In the genomic region with DNA sequence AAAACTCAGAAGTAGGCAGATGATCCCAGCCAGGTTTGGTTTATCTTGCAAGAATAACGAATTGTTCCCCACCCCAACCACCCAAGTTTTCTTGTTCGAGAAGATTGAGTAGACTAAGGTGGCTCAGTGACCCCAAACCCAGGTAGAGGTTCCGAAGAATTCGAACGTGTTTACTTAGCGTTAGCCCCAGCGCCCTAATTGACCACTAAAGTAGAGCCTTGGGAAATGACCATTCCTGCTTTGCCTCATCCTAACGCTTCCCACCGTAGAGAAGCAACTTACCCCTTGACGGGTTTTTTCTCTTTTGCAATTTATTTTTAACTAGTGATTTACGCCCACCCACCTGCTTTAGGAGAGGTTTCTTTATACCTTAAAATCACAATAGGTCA, we compare ENCODE assay signal across 8 cellular contexts. TPM values are rescaled to one million over a fixed set of nuclear protein-coding genes. Genes with fewer than 3 reads are reported as not detected.
DNase-seq lines count a peak whose midpoint lies in the region; ATAC-seq and TF ChIP-seq lines count a peak whose summit lies in the region.

No MANE protein-coding gene starts in this region.

- ATAC-seq in activated B cell treated with CpG ODN at 0.5 μM for 24 hours (ENCODE audit: low read depth) (peak; percentile 5), sciatic nerve (peak; percentile 5), HG02884 (IDR thresholded peaks at IDR 0.05; ENCODE audit: unreplicated experiment) (no peak), HG03095 (IDR thresholded peaks at IDR 0.05; ENCODE audit: unreplicated experiment) (no peak)

- intact Hi-C loops in activated B cell treated with CpG ODN at 0.5 μM for 24 hours (cut with micrococcal nuclease) (loop anchor here (1.0 to 10.0 kb wide), 8 partner anchors 53 to 416 kb away; a partner anchor contains a TSS), left ventricle myocardium inferior (cut with micrococcal nuclease) (loop anchor here (5.0 kb wide), 1 partner anchor 218 kb away; a partner anchor contains a TSS), sciatic nerve (cut with DNase I) (no loop called here)

- peaks cover 3% of the 10 kb centered on the region for H3K36me3 ChIP-seq in left ventricle myocardium inferior

- H3K4me1 Mint-ChIP-seq in activated T-cell treated with anti-CD3 and anti-CD28 coated beads, Interleukin-2, amount 50 U/mL, for 24 hours (ENCODE audit: low read depth): peaks cover 38% of the 10 kb centered on the region
- peaks cover 31% of the 10 kb centered on the region for H3K4me1 Mint-ChIP-seq in activated B cell treated with CpG ODN at 0.5 μM for 24 hours

- H3K27ac Mint-ChIP-seq in activated T-cell treated with anti-CD3 and anti-CD28 coated beads, Interleukin-2, amount 50 U/mL, for 24 hours: peak overlapping the region; percentile 95
- H3K27ac Mint-ChIP-seq in activated B cell treated with CpG ODN at 0.5 μM for 24 hours: peak overlapping the region; percentile 94

- no peaks in the 10 kb centered on the region for H3K27me3 Mint-ChIP-seq in activated T-cell treated with anti-CD3 and anti-CD28 coated beads, Interleukin-2, amount 50 U/mL, for 24 hours
- peaks cover 2% of the 10 kb centered on the region for H3K27me3 Mint-ChIP-seq in activated B cell treated with CpG ODN at 0.5 μM for 24 hours

- H3K9me3 Mint-ChIP-seq in activated T-cell treated with anti-CD3 and anti-CD28 coated beads, Interleukin-2, amount 50 U/mL, for 24 hours: no peaks in the 10 kb centered on the region
- H3K9me3 Mint-ChIP-seq in activated B cell treated with CpG ODN at 0.5 μM for 24 hours: no peaks in the 10 kb centered on the region

- H3K9me3 ChIP-seq in left ventricle myocardium inferior (replicated peaks): no peaks in the 10 kb centered on the region

- H3K27me3 ChIP-seq in left ventricle myocardium inferior (ENCODE audit: low read depth): peaks cover 3% of the 10 kb centered on the region

- peak overlapping the region; percentile 89 for H3K4me3 Mint-ChIP-seq in activated T-cell treated with anti-CD3 and anti-CD28 coated beads, Interleukin-2, amount 50 U/mL, for 24 hours
- H3K4me3 Mint-ChIP-seq in activated B cell treated with CpG ODN at 0.5 μM for 24 hours: peak overlapping the region; percentile 92

- H3K4me1 ChIP-seq in left ventricle myocardium inferior: peaks cover 35% of the 10 kb centered on the region

- TF ChIP-seq CTCF in activated B cell treated with CpG ODN at 0.5 μM for 24 hours (IDR thresholded peaks at IDR 0.05) (no peak), left ventricle myocardium inferior (IDR thresholded peaks at IDR 0.05; ENCODE audit: borderline replicate concordance) (no peak)

- peaks cover 33% of the 10 kb centered on the region for H3K36me3 Mint-ChIP-seq in activated T-cell treated with anti-CD3 and anti-CD28 coated beads, Interleukin-2, amount 50 U/mL, for 24 hours (ENCODE audit: low read depth)
- H3K36me3 Mint-ChIP-seq in activated B cell treated with CpG ODN at 0.5 μM for 24 hours (ENCODE audit: low read depth): peaks cover 14% of the 10 kb centered on the region

- H3K27ac ChIP-seq in left ventricle myocardium inferior (replicated peaks): peak overlapping the region; percentile 93

- H3K4me3 ChIP-seq in left ventricle myocardium inferior: peak overlapping the region; percentile 89

- POLR2A ChIA-PET in activated B cell treated with CpG ODN at 0.5 μM for 24 hours (lab: Charles Lee): interaction anchor here (0.6 to 1.3 kb wide), 4 partner anchors 17 to 215 kb away, joined by 4 to 9 read pairs (median 7); a partner anchor contains a TSS

- DNase-seq in activated T-cell treated with anti-CD3 and anti-CD28 coated beads, Interleukin-2, amount 50 U/mL, for 24 hours: no peak
- no peak for DNase-seq in activated T-cell treated with anti-CD3 and anti-CD28 coated beads, Interleukin-2, amount 50 U/mL, for 1 hour
- DNase-seq in activated B cell treated with CpG ODN at 0.5 μM for 24 hours (no peak), left ventricle myocardium inferior (no peak), sciatic nerve (ENCODE audit: low spot score) (no peak), foreskin melanocyte (no peak)

- CTCF ChIA-PET in activated B cell treated with CpG ODN at 0.5 μM for 24 hours (lab: Charles Lee): interaction anchor here (0.7 to 4.5 kb wide), 2 partner anchors 219 to 317 kb away, joined by 3 to 55 read pairs; no protein-coding TSS in a partner anchor

RNA-seq across cellular contexts. Expression of a gene that starts 0.9 kb away (rescaled TPM):
- total RNA-seq in activated B cell treated with CpG ODN at 0.5 μM for 24 hours (27.5 and 30.4 TPM in 2 replicates), left ventricle myocardium inferior (18.8 TPM), sciatic nerve (29.7 TPM)

Comparison
In these comparisons a context has a peak if more than half of its experiments do, and no peak if none do; other contexts are left out.
1. ATAC-seq: peak in activated B cell treated with CpG ODN at 0.5 μM for 24 hours (single experiment) and sciatic nerve (single experiment); none in HG02884 (single experiment) and HG03095 (single experiment).